In the genomic region with DNA sequence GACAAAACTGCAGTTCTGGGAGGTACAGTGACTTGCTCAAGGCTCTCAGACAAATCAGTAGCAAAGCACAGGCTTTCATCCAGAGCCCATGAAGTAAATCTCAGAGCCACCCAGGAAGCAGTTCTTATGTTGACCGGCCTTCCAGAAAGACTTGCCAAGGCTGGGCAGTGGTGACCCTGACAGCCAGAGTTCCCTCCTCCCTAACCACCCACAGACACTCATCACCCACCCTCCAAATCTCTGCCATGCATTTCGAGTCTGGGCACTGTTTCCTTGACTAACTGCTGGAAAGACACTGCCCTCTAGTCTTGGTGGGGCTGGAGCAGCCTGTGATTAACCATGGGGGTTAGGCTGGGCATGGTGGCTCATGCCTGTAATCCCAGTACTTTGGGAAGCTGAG, we compare ENCODE assay signal across 17 cellular contexts. TPM values are rescaled to one million over a fixed set of nuclear protein-coding genes. Genes with fewer than 3 reads are reported as not detected.
DNase-seq lines count a peak whose midpoint lies in the region; ATAC-seq and TF ChIP-seq lines count a peak whose summit lies in the region.
"Had no signal": no experiment of that assay in that cellular context is flagged by ENCODE, and none has a peak within 500 bp of the region (broad histone marks: within the 10 kb centered on the region; RNA-seq: fewer than 3 reads in every experiment).

No MANE protein-coding gene starts in this region.

- H3K36me3 Mint-ChIP-seq in WTC11 = no peaks in the 10 kb centered on the region

- peaks cover 0 to 23% (median 4%) of the 10 kb centered on the region in 9 donors for H3K36me3 ChIP-seq in heart left ventricle
- H3K36me3 ChIP-seq in rectal smooth muscle tissue (ENCODE audit: control insufficient read depth, insufficient read depth, low read length) = no peaks in the 10 kb centered on the region
- H3K36me3 ChIP-seq in upper lobe of left lung = no peaks in the 10 kb centered on the region
- no peaks in the 10 kb centered on the region for H3K36me3 ChIP-seq in hepatocyte (replicated peaks; ENCODE audit: insufficient read depth, low read depth)
- H3K36me3 ChIP-seq: Peyer's patch, SJCRH30 had no signal

- no peak for ATAC-seq in heart left ventricle
- no peak for ATAC-seq in left cardiac atrium
- no peak for ATAC-seq in upper lobe of left lung (ENCODE audit: low FRiP score in 2 of 2)
- ATAC-seq in WTC11 = no peak
- ATAC-seq in GM21360 (IDR thresholded peaks at IDR 0.05; ENCODE audit: unreplicated experiment) = no peak
- ATAC-seq: GM23338 had no signal

- TF ChIP-seq EP300 in upper lobe of left lung (IDR thresholded peaks at IDR 0.05) = no peak

- no peaks in the 10 kb centered on the region for H3K27me3 Mint-ChIP-seq in WTC11 (ENCODE audit: low read depth)

- H3K27ac Mint-ChIP-seq in WTC11 = no peak overlapping the region
- H3K27ac Mint-ChIP-seq: CD14-positive monocyte, GM23338 had no signal

- H3K27ac ChIP-seq in heart left ventricle = peak overlapping the region in 11 of 12 donors; percentile 2 to 93 (median 87)
- peak overlapping the region; percentile 16 to 89 for H3K27ac ChIP-seq in coronary artery
- peak overlapping the region; percentile 86 for H3K27ac ChIP-seq in rectal smooth muscle tissue (ENCODE audit: low read depth, low read length)
- peak overlapping the region; percentile 31 to 91 (median 78) for H3K27ac ChIP-seq in upper lobe of left lung
- no peak overlapping the region for H3K27ac ChIP-seq in hepatocyte
- H3K27ac ChIP-seq: 22Rv1, SJCRH30 had no signal

- H3K9me3 Mint-ChIP-seq in WTC11 = no peaks in the 10 kb centered on the region
- H3K9me3 Mint-ChIP-seq: GM23338 had no signal

- WGBS in heart left ventricle, 4 donors = 28 to 65% (median 31%) methylated on average over 2 of the region's 2 CpGs
- WGBS in upper lobe of left lung, 2 donors = 41 to 44% methylated on average over 2 of the region's 2 CpGs
- 89% methylated on average over 2 of the region's 2 CpGs for WGBS in hepatocyte (ENCODE audit: low lambda C conversion rate, missing lambda C conversion rate)

- peaks cover 11% of the 10 kb centered on the region for H3K4me1 Mint-ChIP-seq in WTC11

- TF ChIP-seq POLR2A in heart left ventricle (IDR thresholded peaks at IDR 0.05) (no peak), upper lobe of left lung (IDR thresholded peaks at IDR 0.05) (no peak)

- no peak overlapping the region for H2AFZ ChIP-seq in hepatocyte
- H2AFZ ChIP-seq: GM23338 had no signal

- H3K9ac ChIP-seq in rectal smooth muscle tissue (ENCODE audit: low read length) = no peak overlapping the region

- H3K9me2 ChIP-seq in hepatocyte (replicated peaks; ENCODE audit: insufficient read depth) = no peaks in the 10 kb centered on the region

- POLR2A ChIA-PET in WTC11 (lab: Charles Lee) = no interaction called here

- H3K9me3 ChIP-seq in heart left ventricle (no peaks in the 10 kb centered on the region), upper lobe of left lung (no peaks in the 10 kb centered on the region), hepatocyte (ENCODE audit: low read depth) (no peaks in the 10 kb centered on the region)
- H3K9me3 ChIP-seq: Peyer's patch, SJCRH30 had no signal

- H3K27me3 ChIP-seq in heart left ventricle (no peaks in the 10 kb centered on the region), rectal smooth muscle tissue (ENCODE audit: control insufficient read depth, insufficient read depth, low read length) (no peaks in the 10 kb centered on the region), upper lobe of left lung (no peaks in the 10 kb centered on the region), hepatocyte (no peaks in the 10 kb centered on the region)
- H3K27me3 ChIP-seq: Peyer's patch, SJCRH30 had no signal

- TF ChIP-seq CTCF in heart left ventricle (IDR thresholded peaks at IDR 0.05) = no peak
- TF ChIP-seq CTCF in coronary artery (IDR thresholded peaks at IDR 0.05) = no peak
- no peak for TF ChIP-seq CTCF in upper lobe of left lung (IDR thresholded peaks at IDR 0.05)
- TF ChIP-seq CTCF in WTC11 (IDR thresholded peaks at IDR 0.05) = no peak
- no peak for TF ChIP-seq CTCF in hepatocyte (IDR thresholded peaks at IDR 0.05; ENCODE audit: poor library complexity)

- H3K79me2 ChIP-seq in hepatocyte = no peaks in the 10 kb centered on the region

- intact Hi-C loops in heart left ventricle (cut with DNase I) = loop anchor here in 2 of 10 donors (5.0 kb wide), 1 partner anchor 35 kb away; no protein-coding TSS in a partner anchor
- intact Hi-C loops in left cardiac atrium (cut with DNase I) = no loop called here

- CTCF ChIA-PET in WTC11 (lab: Charles Lee) = no interaction called here

- H3K4me3 ChIP-seq in heart left ventricle (no peak overlapping the region), coronary artery (no peak overlapping the region), rectal smooth muscle tissue (ENCODE audit: low read length) (no peak overlapping the region), upper lobe of left lung (no peak overlapping the region), hepatocyte (no peak overlapping the region)
- H3K4me3 ChIP-seq: GM23338, Peyer's patch, SJCRH30 had no signal

- no peaks in the 10 kb centered on the region for H4K20me1 ChIP-seq in hepatocyte (ENCODE audit: insufficient read depth, poor library complexity, severe bottlenecking)

- no peak overlapping the region for H3K4me3 Mint-ChIP-seq in WTC11
- H3K4me3 Mint-ChIP-seq: CD14-positive monocyte, GM23338 had no signal

- no peak overlapping the region for H3K4me2 ChIP-seq in hepatocyte
- H3K4me2 ChIP-seq: GM23338 had no signal

- H3K4me1 ChIP-seq in heart left ventricle (peaks cover 17 to 99% (median 85%) of the 10 kb centered on the region in 12 donors), rectal smooth muscle tissue (ENCODE audit: control insufficient read depth, insufficient read depth, low read length) (peaks cover 39% of the 10 kb centered on the region), upper lobe of left lung (peaks cover 46 to 75% (median 66%) of the 10 kb centered on the region in 4 donors), hepatocyte (ENCODE audit: insufficient read depth) (peaks cover 33% of the 10 kb centered on the region)

- no peak for DNase-seq in heart left ventricle
- DNase-seq in left cardiac atrium = no peak
- no peak for DNase-seq in coronary artery (ENCODE audit: low spot score)
- DNase-seq in upper lobe of left lung = no peak
- no peak for DNase-seq in WTC11 (ENCODE audit: low spot score)
- no peak for DNase-seq in hepatocyte (ENCODE audit: low spot score)
- DNase-seq: COR-L47, NCI-H1436, NCI-H2081, NCI-H524, SJCRH30 had no signal

TF ChIP-seq in WTC11, 78 proteins besides CTCF, POLR2A, EP300 and RAD21:
- TF ChIP-seq, protein P1, sequence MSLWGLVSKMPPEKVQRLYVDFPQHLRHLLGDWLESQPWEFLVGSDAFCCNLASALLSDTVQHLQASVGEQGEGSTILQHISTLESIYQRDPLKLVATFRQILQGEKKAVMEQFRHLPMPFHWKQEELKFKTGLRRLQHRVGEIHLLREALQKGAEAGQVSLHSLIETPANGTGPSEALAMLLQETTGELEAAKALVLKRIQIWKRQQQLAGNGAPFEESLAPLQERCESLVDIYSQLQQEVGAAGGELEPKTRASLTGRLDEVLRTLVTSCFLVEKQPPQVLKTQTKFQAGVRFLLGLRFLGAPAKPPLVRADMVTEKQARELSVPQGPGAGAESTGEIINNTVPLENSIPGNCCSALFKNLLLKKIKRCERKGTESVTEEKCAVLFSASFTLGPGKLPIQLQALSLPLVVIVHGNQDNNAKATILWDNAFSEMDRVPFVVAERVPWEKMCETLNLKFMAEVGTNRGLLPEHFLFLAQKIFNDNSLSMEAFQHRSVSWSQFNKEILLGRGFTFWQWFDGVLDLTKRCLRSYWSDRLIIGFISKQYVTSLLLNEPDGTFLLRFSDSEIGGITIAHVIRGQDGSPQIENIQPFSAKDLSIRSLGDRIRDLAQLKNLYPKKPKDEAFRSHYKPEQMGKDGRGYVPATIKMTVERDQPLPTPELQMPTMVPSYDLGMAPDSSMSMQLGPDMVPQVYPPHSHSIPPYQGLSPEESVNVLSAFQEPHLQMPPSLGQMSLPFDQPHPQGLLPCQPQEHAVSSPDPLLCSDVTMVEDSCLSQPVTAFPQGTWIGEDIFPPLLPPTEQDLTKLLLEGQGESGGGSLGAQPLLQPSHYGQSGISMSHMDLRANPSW (CRISPR knock-in tag; conservative IDR thresholded peaks at IDR 0.05; ENCODE audit: low read depth) = no peak
- TF ChIP-seq, protein P2, sequence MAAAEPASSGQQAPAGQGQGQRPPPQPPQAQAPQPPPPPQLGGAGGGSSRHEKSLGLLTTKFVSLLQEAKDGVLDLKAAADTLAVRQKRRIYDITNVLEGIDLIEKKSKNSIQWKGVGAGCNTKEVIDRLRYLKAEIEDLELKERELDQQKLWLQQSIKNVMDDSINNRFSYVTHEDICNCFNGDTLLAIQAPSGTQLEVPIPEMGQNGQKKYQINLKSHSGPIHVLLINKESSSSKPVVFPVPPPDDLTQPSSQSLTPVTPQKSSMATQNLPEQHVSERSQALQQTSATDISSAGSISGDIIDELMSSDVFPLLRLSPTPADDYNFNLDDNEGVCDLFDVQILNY (CRISPR knock-in tag; IDR thresholded peaks at IDR 0.05) = no peak
- TF ChIP-seq ETV6 (CRISPR knock-in tag; IDR thresholded peaks at IDR 0.05) = no peak
- no peak for TF ChIP-seq SMAD3 (CRISPR knock-in tag; IDR thresholded peaks at IDR 0.05; ENCODE audit: borderline replicate concordance)
- TF ChIP-seq NR2C2 (CRISPR knock-in tag; IDR thresholded peaks at IDR 0.05) = no peak

RNA-seq across cellular contexts. Expression of a gene that starts 21.5 kb away (rescaled TPM):
- total RNA-seq in heart left ventricle = 10 to 100 TPM; 16.1 to 47.1 (median 25.8) TPM
- polyA plus RNA-seq in heart left ventricle = 10 to 100 TPM; 11.8 to 37.9 TPM
- 10 to 100 TPM; 20.6 to 33.6 TPM for total RNA-seq in left cardiac atrium
- 10 to 100 TPM in 4 of 6 donors, 1 to 10 TPM in 2; 6.3 to 29.4 (median 15.1) TPM for total RNA-seq in upper lobe of left lung
- 6.1 to 9.8 TPM (median 6.6 TPM) in 3 replicates for total RNA-seq in WTC11 (2021)
- total RNA-seq in hepatocyte = 3.9 and 5.8 TPM in 2 replicates
- 0.65 and 1.00 TPM in 2 replicates for polyA plus RNA-seq in hepatocyte
- polyA plus RNA-seq: CD14-positive monocyte had no signal
